8 cellular contexts compared by ENCODE assay signal in the genomic region with DNA sequence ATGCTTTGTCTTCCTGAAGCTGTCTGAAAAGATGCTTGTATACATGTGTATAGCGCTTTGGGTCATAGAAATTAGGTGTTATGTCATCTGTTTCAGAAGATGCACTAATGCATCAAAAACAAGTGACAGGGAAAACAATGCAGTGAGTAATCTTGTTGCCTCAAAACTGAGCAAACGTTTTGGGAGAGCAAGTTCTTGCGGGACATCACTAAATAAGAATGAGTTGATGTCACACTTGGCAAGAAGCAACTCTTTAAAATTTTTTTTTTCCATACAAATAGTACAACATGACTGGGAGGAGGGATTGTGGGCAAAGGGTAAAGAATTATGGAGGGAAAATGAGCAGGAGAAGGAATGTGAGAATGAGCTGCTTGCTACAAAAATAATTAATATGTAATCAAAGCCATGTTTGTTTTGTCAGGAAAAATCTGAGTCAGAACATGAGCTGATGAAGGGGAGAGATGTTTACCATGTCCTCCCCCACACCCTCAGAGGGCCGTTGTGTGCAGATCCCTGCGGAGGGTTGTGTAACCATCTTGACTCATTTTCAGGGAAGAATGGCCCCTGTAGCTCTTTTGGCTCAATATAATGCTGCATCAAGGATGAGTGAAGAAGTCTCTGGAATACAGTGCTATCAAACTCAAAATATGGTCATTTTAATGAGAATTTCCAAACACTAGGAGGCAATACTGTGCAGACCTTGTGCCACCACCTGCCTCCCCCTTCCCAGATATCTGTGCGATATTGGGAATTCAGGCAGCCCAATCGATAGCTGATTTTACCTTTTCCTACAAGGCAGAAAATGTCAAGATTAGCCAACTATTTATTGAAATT. TPM values are rescaled to one million over a fixed set of nuclear protein-coding genes. Genes with fewer than 3 reads are reported as not detected.
DNase-seq lines count a peak whose midpoint lies in the region; ATAC-seq lines count a peak whose summit lies in the region.

No MANE protein-coding gene starts in this region.

- peak; percentile 5 for DNase-seq in NCI-H2196 treated with DMSO at 0.1 percent for 48 hours (lab: John Stamatoyannopoulos, UW; ENCODE audit: unreplicated experiment)
- DNase-seq in NCI-H2196 (lab: John Stamatoyannopoulos, UW; ENCODE audit: unreplicated experiment) = no peak
- DNase-seq in astrocyte of the hippocampus (ENCODE audit: low read depth, low spot score) = peak; percentile 88
- no peak for DNase-seq in left lobe of liver (ENCODE audit: low spot score)
- DNase-seq in ureter (ENCODE audit: low spot score) = peak; percentile 54
- DNase-seq in activated CD4-positive, alpha-beta memory T cell treated with anti-CD3 and anti-CD28 coated beads for 36 hours = no peak
- no peak for DNase-seq in NCI-H1092 (lab: John Stamatoyannopoulos, UW)
- no peak for DNase-seq in NCI-H2171 treated with DMSO at 0.1 percent for 48 hours (lab: John Stamatoyannopoulos, UW)

- no peak overlapping the region for H3K4me3 Mint-ChIP-seq in activated CD4-positive, alpha-beta memory T cell treated with anti-CD3 and anti-CD28 coated beads for 36 hours

- peaks cover 4% of the 10 kb centered on the region for H3K9me3 Mint-ChIP-seq in activated CD4-positive, alpha-beta memory T cell treated with anti-CD3 and anti-CD28 coated beads for 36 hours

- peaks cover 19% of the 10 kb centered on the region for H3K36me3 Mint-ChIP-seq in activated CD4-positive, alpha-beta memory T cell treated with anti-CD3 and anti-CD28 coated beads for 36 hours

- intact Hi-C loops in activated CD4-positive, alpha-beta memory T cell treated with anti-CD3 and anti-CD28 coated beads for 36 hours (cut with micrococcal nuclease) = no loop called here

- H3K4me1 Mint-ChIP-seq in activated CD4-positive, alpha-beta memory T cell treated with anti-CD3 and anti-CD28 coated beads for 36 hours (ENCODE audit: low read depth) = peaks cover 61% of the 10 kb centered on the region

- H3K27ac Mint-ChIP-seq in activated CD4-positive, alpha-beta memory T cell treated with anti-CD3 and anti-CD28 coated beads for 36 hours = no peak overlapping the region

- CTCF ChIA-PET in activated CD4-positive, alpha-beta memory T cell treated with anti-CD3 and anti-CD28 coated beads for 36 hours (lab: Charles Lee) = interaction anchor here (0.7 to 1.2 kb wide), 3 partner anchors 165 to 258 kb away, joined by 3 read pairs; a partner anchor contains a TSS

- peak; percentile 61 for ATAC-seq in left lobe of liver

- no peaks in the 10 kb centered on the region for H3K27me3 Mint-ChIP-seq in activated CD4-positive, alpha-beta memory T cell treated with anti-CD3 and anti-CD28 coated beads for 36 hours

- POLR2A ChIA-PET in activated CD4-positive, alpha-beta memory T cell treated with anti-CD3 and anti-CD28 coated beads for 36 hours (lab: Charles Lee) = no interaction called here

RNA-seq across cellular contexts. Expression of a gene that starts 41.4 kb away (rescaled TPM):
- total RNA-seq in left lobe of liver (8.3 TPM), ureter (21.6 TPM)
- 10 to 100 TPM; 43.7 to 47.8 TPM for total RNA-seq in activated CD4-positive, alpha-beta memory T cell treated with anti-CD3 and anti-CD28 coated beads for 36 hours

RNA-seq across cellular contexts. Expression of a gene that starts 48.2 kb away (rescaled TPM):
- total RNA-seq in left lobe of liver (6.6 TPM), ureter (38.9 TPM)
- total RNA-seq in activated CD4-positive, alpha-beta memory T cell treated with anti-CD3 and anti-CD28 coated beads for 36 hours = 1 to 10 TPM; 1.9 to 2.2 TPM

Comparison
In these comparisons a context has a peak if more than half of its experiments do, and no peak if none do; other contexts are left out.
1. DNase-seq: peak in NCI-H2196 treated with DMSO at 0.1 percent for 48 hours (single experiment), astrocyte of the hippocampus (single experiment) and ureter (single experiment); none in NCI-H2196 (single experiment), left lobe of liver (single experiment), activated CD4-positive, alpha-beta memory T cell treated with anti-CD3 and anti-CD28 coated beads for 36 hours (single experiment), NCI-H1092 (single experiment) and NCI-H2171 treated with DMSO at 0.1 percent for 48 hours (single experiment).